Comparison of ENCODE assay signal across 8 cellular contexts in the genomic region with DNA sequence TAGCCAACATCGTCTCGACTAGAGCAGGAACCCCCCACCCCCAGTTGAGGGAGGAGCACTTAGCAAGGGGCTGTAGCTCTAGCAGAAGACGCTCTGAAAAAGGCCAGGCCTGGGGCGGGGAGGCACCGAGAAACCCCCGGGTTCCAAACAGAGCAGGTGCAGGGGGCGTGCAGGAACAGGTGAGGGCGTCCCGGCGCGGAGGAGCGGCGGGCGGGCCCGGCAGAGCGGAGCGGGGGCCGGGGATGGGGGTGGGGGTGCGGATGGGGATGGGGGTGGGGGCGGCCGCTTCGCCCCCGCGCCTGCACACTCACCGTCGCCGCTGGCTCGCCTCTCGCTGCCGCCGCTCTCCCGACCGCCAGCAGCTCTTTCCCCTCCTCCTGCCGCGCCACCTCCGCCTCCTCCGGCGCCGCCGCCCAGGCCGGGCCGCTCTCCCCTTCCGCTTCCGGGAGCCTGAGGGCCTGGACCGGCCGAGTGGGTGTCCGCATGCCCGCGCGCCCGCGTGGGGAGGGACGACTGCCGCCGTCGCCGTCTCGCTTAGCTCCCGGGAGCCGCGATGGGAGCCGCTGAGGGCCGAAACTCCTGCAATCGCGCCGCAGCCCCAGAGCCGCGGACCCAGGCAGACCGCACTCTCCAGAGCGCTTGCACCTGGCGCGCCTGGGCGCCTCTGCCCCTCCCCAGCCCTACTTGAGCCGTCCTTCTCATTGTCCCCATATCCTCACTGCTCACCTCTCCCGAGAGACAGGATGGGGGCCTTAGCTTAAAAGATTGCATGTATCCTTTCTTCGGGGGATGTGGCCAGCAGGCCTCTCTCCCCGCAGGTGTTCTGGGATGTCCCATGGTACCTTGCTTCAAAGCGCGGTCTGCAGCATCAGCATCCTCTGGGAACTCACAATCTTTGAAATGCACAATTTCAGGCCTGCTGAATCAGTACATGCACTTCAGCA. TPM values are rescaled to one million over a fixed set of nuclear protein-coding genes. Genes with fewer than 3 reads are reported as not detected.
DNase-seq lines count a peak whose midpoint lies in the region; ATAC-seq and TF ChIP-seq lines count a peak whose summit lies in the region.

A gene with protein sequence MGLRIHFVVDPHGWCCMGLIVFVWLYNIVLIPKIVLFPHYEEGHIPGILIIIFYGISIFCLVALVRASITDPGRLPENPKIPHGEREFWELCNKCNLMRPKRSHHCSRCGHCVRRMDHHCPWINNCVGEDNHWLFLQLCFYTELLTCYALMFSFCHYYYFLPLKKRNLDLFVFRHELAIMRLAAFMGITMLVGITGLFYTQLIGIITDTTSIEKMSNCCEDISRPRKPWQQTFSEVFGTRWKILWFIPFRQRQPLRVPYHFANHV (minus strand): TSS at position 515 of the 944 bp plus-strand sequence. CDS start 19,092 bp downstream, outside the sequence.

- ATAC-seq in GM18907 (IDR thresholded peaks at IDR 0.05; ENCODE audit: unreplicated experiment) (peak; percentile 89), HG03135 (IDR thresholded peaks at IDR 0.05; ENCODE audit: unreplicated experiment) (peak; percentile 77)

- H3K4me3 ChIP-seq in epithelial cell of esophagus (ENCODE audit: low read length) (peak within 1 kb of the TSS; percentile 79), mononuclear cell (ENCODE audit: low read length) (peak within 1 kb of the TSS; percentile 51)

- H3K9me3 ChIP-seq in mononuclear cell (ENCODE audit: low read depth, low read length) = no peaks in the 10 kb centered on the region

- H3K4me1 ChIP-seq in mononuclear cell (ENCODE audit: insufficient read depth, low read length) = peaks cover 12% of the 10 kb centered on the region

- peak; percentile 82 for DNase-seq in Ammon's horn (ENCODE audit: low spot score)
- peak; percentile 40 for DNase-seq in NCI-H748 treated with DMSO at 0.1 percent for 48 hours (lab: John Stamatoyannopoulos, UW)
- DNase-seq in activated CD8-positive, alpha-beta memory T cell treated with anti-CD3 and anti-CD28 coated beads, Interleukin-2, amount 50 U/mL, for 4 hours = peak; percentile 59
- peak; percentile 65 for DNase-seq in epithelial cell of esophagus (ENCODE audit: low read depth)
- peak; percentile 7 to 9 for DNase-seq in stimulated activated CD8-positive, alpha-beta memory T cell treated with anti-CD3 and anti-CD28 coated beads, Interleukin-4, amount 100 ng/mL, for 1 hour (ENCODE audit: low read depth in 2 of 2, low spot score in 1 of 2)

- TF ChIP-seq CTCF in epithelial cell of esophagus (IDR thresholded peaks at IDR 0.05; ENCODE audit: insufficient read depth, low read depth, low read length, missing control alignments) = no peak

- peaks cover 14% of the 10 kb centered on the region for H3K27me3 ChIP-seq in mononuclear cell (ENCODE audit: insufficient read depth, low read length)

RNA-seq across cellular contexts. Expression of the gene that starts here (rescaled TPM):
- total RNA-seq in mononuclear cell = 7.1 TPM

Comparison
In these comparisons a context has a peak if more than half of its experiments do, and no peak if none do; other contexts are left out.
1. Peak in every context shown above with its lines: DNase-seq, ATAC-seq and H3K4me3 ChIP-seq.
2. DNase-seq: peak in every context shown above with its lines; median percentile 82 in Ammon's horn; 65 in epithelial cell of esophagus; 59 in activated CD8-positive, alpha-beta memory T cell treated with anti-CD3 and anti-CD28 coated beads, Interleukin-2, amount 50 U/mL, for 4 hours; 40 in NCI-H748 treated with DMSO at 0.1 percent for 48 hours; 8 in stimulated activated CD8-positive, alpha-beta memory T cell treated with anti-CD3 and anti-CD28 coated beads, Interleukin-4, amount 100 ng/mL, for 1 hour.